ENCODE assay signal across 2 cellular contexts in genomic region chr5:75513841-75514240, GRCh38.
TF ChIP-seq lines count a peak whose summit lies in the region.

No MANE protein-coding gene starts in this region.

TF ChIP-seq in GM12878, 131 proteins besides CTCF, POLR2A, EP300 and RAD21:
- no peak for TF ChIP-seq TARDBP (IDR thresholded peaks at IDR 0.05; ENCODE audit: borderline replicate concordance)
- TF ChIP-seq BMI1 (IDR thresholded peaks at IDR 0.05; ENCODE audit: borderline replicate concordance), result peak; percentile 64; the same call in 1 of the 2 replicates
- no peak for TF ChIP-seq SRF (IDR thresholded peaks at IDR 0.05; ENCODE audit: low read depth in 2 of 2, low read length in 2 of 2)
- TF ChIP-seq ZBTB4 (CRISPR knock-in tag; IDR thresholded peaks at IDR 0.05), result no peak
- peak; percentile 48; the same call in 1 of the 2 replicates for TF ChIP-seq MXI1 (IDR thresholded peaks at IDR 0.05; ENCODE audit: low read depth, low read length)
- TF ChIP-seq ZNF384 (IDR thresholded peaks at IDR 0.05; ENCODE audit: borderline replicate concordance, low read depth, low read length), result peak; percentile 48; the same call in 1 of the 2 replicates
- no peak for TF ChIP-seq RBBP5 (conservative IDR thresholded peaks at IDR 0.05)
- TF ChIP-seq RAD51 (IDR thresholded peaks at IDR 0.05), result no peak

TF ChIP-seq in neural cell, 6 proteins besides CTCF, POLR2A, EP300 and RAD21:
- TF ChIP-seq REST (IDR thresholded peaks at IDR 0.05; ENCODE audit: borderline replicate concordance) (no peak), EZH2 (IDR thresholded peaks at IDR 0.05; ENCODE audit: borderline replicate concordance, insufficient read depth, low read length, poor library complexity, severe bottlenecking) (no peak), SMC3 (conservative IDR thresholded peaks at IDR 0.05; ENCODE audit: poor library complexity) (no peak), TAF1 (IDR thresholded peaks at IDR 0.05; ENCODE audit: low read depth) (no peak)
